Comparison of ENCODE assay signal across 19 cellular contexts in genomic region chr18:61531182-61531581, GRCh38.
DNase-seq lines count a peak whose midpoint lies in the region; ATAC-seq and TF ChIP-seq lines count a peak whose summit lies in the region.
"Had no signal": no experiment of that assay in that cellular context is flagged by ENCODE, and none has a peak within 500 bp of the region (broad histone marks: within the 10 kb centered on the region; RNA-seq: fewer than 3 reads in every experiment).

No MANE protein-coding gene starts in this region.

- no peaks in the 10 kb centered on the region for H3K27me3 ChIP-seq in heart left ventricle
- H3K27me3 ChIP-seq in HAP-1 (ENCODE audit: low read depth) = no peaks in the 10 kb centered on the region
- no peaks in the 10 kb centered on the region for H3K27me3 ChIP-seq in endodermal cell (ENCODE audit: control insufficient read depth, insufficient read depth, low read length, poor library complexity, severe bottlenecking)
- H3K27me3 ChIP-seq: sigmoid colon, suprapubic skin had no signal

- H3K9me3 Mint-ChIP-seq in endodermal cell = no peaks in the 10 kb centered on the region

- ATAC-seq in heart left ventricle (peak; percentile 39 to 69 (median 62)), left cardiac atrium (no peak)

- no peak overlapping the region for H3K27ac Mint-ChIP-seq in endodermal cell

- no peak overlapping the region for H3K9ac ChIP-seq in endodermal cell (ENCODE audit: extremely low read depth, low read length, poor library complexity, severe bottlenecking)

- H3K27me3 Mint-ChIP-seq in endodermal cell (ENCODE audit: insufficient read depth) = no peaks in the 10 kb centered on the region

- no peak for TF ChIP-seq CTCF in heart left ventricle (IDR thresholded peaks at IDR 0.05)
- TF ChIP-seq CTCF in endodermal cell (conservative IDR thresholded peaks at IDR 0.05) = no peak

- intact Hi-C loops in heart left ventricle (cut with DNase I) = no loop called here
- intact Hi-C loops in left cardiac atrium (cut with DNase I) = no loop called here
- intact Hi-C loops in head of caudate nucleus (cut with DNase I) = no loop called here

- H3K36me3 ChIP-seq in heart left ventricle (no peaks in the 10 kb centered on the region), HAP-1 (replicated peaks) (no peaks in the 10 kb centered on the region), endodermal cell (ENCODE audit: control insufficient read depth, insufficient read depth, low read length) (no peaks in the 10 kb centered on the region)
- H3K36me3 ChIP-seq: sigmoid colon, suprapubic skin had no signal

- H3K4me3 ChIP-seq in heart left ventricle (no peak overlapping the region), HAP-1 (no peak overlapping the region), endodermal cell (ENCODE audit: low read length) (no peak overlapping the region)
- H3K4me3 ChIP-seq: sigmoid colon, suprapubic skin had no signal

- DNase-seq in heart left ventricle (peak in 3 of 5 donors; percentile 41 to 65 (median 58)), left cardiac atrium (no peak), RPMI7951 (ENCODE audit: low read depth) (peak; percentile 38), head of caudate nucleus (peak in 41 of 42 donors; percentile 51 to 91 (median 74)), AML-193 (lab: John Stamatoyannopoulos, UW) (no peak), HAP-1 (ENCODE audit: low spot score in 2 of 2) (no peak), endodermal cell (no peak)
- DNase-seq in activated CD4-positive, alpha-beta T cell treated with anti-CD3 and anti-CD28 coated beads, Interleukin-2, amount 50 U/mL, for 48 hours = no peak
- DNase-seq: activated CD4-positive, CD25-positive, alpha-beta regulatory T cell treated with anti-CD3 and anti-CD28 coated beads, Interleukin-2, amount 50 U/mL, for 72 hours; activated effector memory CD4-positive, alpha-beta T cell treated with anti-CD3 and anti-CD28 coated beads, Interleukin-2, amount 50 U/mL, for 16 hours; amniotic stem cell; GOT3; islet precursor cell; Kasumi-1; NCI-H2029; NK-92 treated with Interleukin-12 subunit alpha and Interleukin-12 subunit beta, amount 100 ng/mL, for 24 hours; sigmoid colon; T-helper 2 cell had no signal

- no peaks in the 10 kb centered on the region for H3K36me3 Mint-ChIP-seq in endodermal cell (ENCODE audit: low read depth)

- H3K4me1 Mint-ChIP-seq in endodermal cell = peaks cover 7% of the 10 kb centered on the region

- H3K4me1 ChIP-seq in heart left ventricle = no peaks in the 10 kb centered on the region
- no peaks in the 10 kb centered on the region for H3K4me1 ChIP-seq in HAP-1
- H3K4me1 ChIP-seq in endodermal cell (ENCODE audit: control insufficient read depth, insufficient read depth, low read length) = peaks cover 4% of the 10 kb centered on the region
- H3K4me1 ChIP-seq: sigmoid colon, suprapubic skin had no signal

- in situ Hi-C loops in HAP-1 (cut with MboI; ENCODE audit: low sequenced_read_pairs) = no loop called here

- 28 to 48% (median 44%) methylated on average over 6 of the region's 6 CpGs for WGBS in heart left ventricle, 4 donors
- 91 to 93% methylated on average over 3 to 5 of the region's 6 CpGs for WGBS in endodermal cell (ENCODE audit: insufficient coverage in 1 of 2, insufficient read length in 1 of 2), 2 experiments

- no peak overlapping the region for H3K4me3 Mint-ChIP-seq in endodermal cell

- no peaks in the 10 kb centered on the region for H3K9me3 ChIP-seq in heart left ventricle
- no peaks in the 10 kb centered on the region for H3K9me3 ChIP-seq in HAP-1
- H3K9me3 ChIP-seq in endodermal cell (ENCODE audit: control insufficient read depth, low read length) = no peaks in the 10 kb centered on the region
- H3K9me3 ChIP-seq: sigmoid colon, suprapubic skin had no signal

- H3K27ac ChIP-seq in heart left ventricle (no peak overlapping the region), endodermal cell (ENCODE audit: low read depth, low read length) (no peak overlapping the region)
- H3K27ac ChIP-seq: sigmoid colon, suprapubic skin had no signal

- TF ChIP-seq POLR2A in heart left ventricle (IDR thresholded peaks at IDR 0.05) = no peak

Comparison
In these comparisons a context has a peak if more than half of its experiments do, and no peak if none do; other contexts are left out.
1. ATAC-seq: peak in heart left ventricle (4 of 4); none in left cardiac atrium (0 of 2).
2. DNase-seq: peak in heart left ventricle (3 of 5), RPMI7951 (single experiment) and head of caudate nucleus (41 of 42); none in left cardiac atrium (single experiment), AML-193 (0 of 2), HAP-1 (0 of 2), activated CD4-positive, alpha-beta T cell treated with anti-CD3 and anti-CD28 coated beads, Interleukin-2, amount 50 U/mL, for 48 hours (0 of 2) and endodermal cell (single experiment).